Comparison of ENCODE assay signal across 6 cellular contexts in the genomic region with DNA sequence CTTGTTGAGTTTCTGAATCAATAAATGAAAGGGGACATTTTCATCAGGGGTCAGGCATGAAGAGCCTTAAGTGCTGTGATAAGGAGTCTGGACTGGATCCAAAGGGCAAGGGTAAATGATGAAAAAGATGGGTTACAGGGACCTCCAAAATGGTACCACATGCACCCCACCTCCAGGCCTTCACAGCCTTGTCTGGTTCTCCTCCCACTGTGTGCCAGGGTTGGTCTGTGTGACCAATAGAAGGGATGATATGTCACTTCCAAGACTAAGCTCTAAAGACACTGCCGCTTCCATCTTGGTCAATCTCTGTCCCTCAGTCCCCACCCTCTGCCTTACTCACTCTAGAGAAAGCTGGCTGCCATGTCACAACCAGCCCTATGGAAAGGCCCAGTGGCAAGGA.
"Had no signal": no experiment of that assay in that cellular context is flagged by ENCODE, and none has a peak within 500 bp of the region (broad histone marks: within the 10 kb centered on the region; RNA-seq: fewer than 3 reads in every experiment).

No MANE protein-coding gene starts in this region.

- ATAC-seq: K562 had no signal

- H3K27ac ChIP-seq: GM23248 had no signal

- H3K9ac ChIP-seq: GM23248 had no signal

- H2AFZ ChIP-seq: GM23248 had no signal

- DNase-seq: GM23248, GOT3, H7, HCEC 1CT, IMR-90 had no signal

- H3K4me3 ChIP-seq: GM23248, K562 had no signal
